In the genomic region with DNA sequence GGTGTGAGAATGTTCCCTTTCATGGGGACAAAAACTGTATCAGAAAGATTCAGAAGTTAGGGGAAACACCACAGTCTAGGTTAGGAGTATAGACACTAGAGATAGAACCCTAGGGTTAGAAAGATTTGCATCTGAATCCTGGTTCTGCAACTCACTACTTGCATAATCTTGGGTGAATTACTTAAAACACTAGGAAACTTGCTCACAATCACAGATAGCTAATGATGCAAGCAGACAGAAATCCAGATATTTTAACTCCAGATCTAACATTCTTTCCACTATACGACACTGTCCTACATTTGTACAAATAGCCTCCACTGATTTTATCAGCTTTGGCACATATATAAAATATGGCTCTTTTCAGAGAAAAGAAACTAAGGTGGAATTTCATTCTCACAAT, we compare ENCODE assay signal across 1 cellular context.
A peak's percentile ranks its signal among the peaks of the same experiment; 100 is the strongest.
TF ChIP-seq lines count a peak whose summit lies in the region.

No MANE protein-coding gene starts in this region.

TF ChIP-seq in K562, 482 proteins besides CTCF, POLR2A, EP300 and RAD21 (continued from another document):
- TF ChIP-seq, protein P1, sequence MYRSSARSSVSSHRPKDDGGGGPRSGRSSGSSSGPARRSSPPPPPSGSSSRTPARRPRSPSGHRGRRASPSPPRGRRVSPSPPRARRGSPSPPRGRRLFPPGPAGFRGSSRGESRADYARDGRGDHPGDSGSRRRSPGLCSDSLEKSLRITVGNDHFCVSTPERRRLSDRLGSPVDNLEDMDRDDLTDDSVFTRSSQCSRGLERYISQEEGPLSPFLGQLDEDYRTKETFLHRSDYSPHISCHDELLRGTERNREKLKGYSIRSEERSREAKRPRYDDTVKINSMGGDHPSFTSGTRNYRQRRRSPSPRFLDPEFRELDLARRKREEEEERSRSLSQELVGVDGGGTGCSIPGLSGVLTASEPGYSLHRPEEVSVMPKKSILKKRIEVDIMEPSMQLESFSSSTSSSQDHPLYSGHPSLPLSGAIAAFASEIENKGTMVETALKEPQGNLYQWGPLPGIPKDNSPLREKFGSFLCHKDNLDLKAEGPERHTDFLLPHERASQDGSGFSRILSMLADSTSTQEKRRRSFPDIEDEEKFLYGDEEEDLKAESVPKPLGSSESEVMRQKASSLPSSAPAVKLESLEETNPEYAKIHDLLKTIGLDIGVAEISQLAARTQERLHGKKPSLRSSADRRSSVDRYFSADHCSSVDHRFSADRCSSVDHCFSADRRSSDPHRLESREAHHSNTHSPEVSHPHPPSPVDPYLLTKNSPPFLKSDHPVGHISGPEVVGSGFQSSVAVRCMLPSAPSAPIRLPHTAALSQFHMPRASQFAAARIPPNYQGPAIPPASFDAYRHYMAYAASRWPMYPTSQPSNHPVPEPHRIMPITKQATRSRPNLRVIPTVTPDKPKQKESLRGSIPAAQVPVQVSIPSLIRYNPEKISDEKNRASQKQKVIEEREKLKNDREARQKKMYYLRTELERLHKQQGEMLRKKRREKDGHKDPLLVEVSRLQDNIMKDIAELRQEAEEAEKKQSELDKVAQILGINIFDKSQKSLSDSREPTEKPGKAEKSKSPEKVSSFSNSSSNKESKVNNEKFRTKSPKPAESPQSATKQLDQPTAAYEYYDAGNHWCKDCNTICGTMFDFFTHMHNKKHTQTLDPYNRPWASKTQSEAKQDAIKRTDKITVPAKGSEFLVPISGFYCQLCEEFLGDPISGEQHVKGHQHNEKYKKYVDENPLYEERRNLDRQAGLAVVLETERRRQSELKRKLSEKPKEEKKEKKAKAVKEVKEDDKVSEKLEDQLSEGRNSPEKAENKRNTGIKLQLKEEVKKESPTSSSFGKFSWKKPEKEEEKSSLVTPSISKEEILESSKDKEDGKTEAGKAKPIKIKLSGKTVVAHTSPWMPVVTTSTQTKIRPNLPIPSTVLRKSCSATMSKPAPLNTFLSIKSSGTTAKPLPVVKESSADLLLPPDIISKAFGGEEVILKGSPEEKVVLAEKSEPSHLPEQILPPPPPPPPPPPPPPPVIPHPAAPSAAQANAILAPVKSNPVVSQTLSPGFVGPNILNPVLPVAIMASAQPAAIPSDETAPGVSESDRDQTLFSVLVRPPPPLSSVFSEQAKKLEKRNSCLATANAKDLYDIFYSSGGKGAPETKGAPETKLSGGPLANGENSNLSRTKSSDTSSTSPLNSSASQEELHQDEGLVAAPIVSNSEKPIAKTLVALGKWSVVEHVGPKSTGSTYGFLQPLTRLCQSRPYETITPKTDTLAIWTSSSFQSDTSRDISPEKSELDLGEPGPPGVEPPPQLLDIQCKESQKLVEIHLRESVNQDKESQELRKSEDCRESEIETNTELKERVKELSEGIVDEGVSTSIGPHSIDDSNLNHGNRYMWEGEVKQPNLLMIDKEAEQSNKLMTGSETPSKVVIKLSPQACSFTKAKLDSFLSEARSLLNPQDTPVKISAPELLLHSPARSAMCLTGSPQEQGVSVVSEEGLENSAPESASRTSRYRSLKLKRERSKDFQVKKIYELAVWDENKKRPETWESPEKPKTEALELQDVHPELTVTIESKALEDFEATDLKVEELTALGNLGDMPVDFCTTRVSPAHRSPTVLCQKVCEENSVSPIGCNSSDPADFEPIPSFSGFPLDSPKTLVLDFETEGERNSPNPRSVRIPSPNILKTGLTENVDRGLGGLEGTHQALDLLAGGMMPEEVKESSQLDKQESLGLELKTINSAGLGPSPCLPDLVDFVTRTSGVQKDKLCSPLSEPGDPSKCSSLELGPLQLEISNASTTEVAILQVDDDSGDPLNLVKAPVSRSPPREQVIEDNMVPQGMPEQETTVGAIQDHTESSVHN (IDR thresholded peaks at IDR 0.05; ENCODE audit: borderline replicate concordance in 1 of 2, low read depth in 1 of 2): peak in 1 of 2 experiments; percentile 59; a peak in 1 of 4 replicates
- TF ChIP-seq POLR2H (tag; IDR thresholded peaks at IDR 0.05; ENCODE audit: low read depth): peak; percentile 50; the same call in 1 of the 2 replicates
- TF ChIP-seq MEIS2 (IDR thresholded peaks at IDR 0.05; ENCODE audit: partially characterized antibody): peak; percentile 53
- peak in 1 of 2 experiments; percentile 32; a peak in 2 of 4 replicates for TF ChIP-seq TRIM24 (IDR thresholded peaks at IDR 0.05)
